Comparison of ENCODE assay signal across 35 cellular contexts in the genomic region with DNA sequence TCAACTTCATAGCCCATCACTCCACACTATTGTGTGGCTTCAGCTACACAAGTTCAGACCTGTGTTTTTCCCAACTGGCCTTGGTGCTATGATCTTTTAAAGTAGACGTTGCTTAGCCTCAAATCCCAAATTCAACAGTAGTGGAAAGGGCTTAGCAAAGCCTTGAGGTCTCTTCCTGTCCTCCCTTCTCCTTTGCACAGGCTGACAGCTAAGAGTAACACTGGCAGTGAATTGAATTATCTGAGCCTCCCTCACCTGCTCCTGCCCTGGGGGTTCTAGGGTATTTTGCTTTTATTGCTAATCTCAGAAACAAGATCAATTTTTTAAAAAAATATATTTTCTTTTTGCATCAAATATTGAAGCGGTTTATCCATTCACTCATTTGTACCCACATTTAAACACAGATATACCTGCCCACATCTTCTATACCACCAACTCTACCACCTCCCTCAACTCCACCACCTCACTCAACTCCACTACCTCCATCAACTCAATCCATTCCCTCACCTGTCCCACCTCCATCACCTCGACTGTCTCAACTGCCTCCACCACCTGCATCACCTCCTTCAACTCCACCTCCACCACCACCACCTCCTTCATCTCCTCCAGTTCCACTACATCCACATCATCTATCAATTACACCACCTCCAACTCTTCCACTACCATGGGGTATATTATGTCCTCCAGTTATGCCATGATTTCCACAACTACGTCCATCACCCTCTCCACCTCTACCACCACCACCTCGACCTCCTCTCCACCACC. TPM values are rescaled to one million over a fixed set of nuclear protein-coding genes. Genes with fewer than 3 reads are reported as not detected.
"Had no signal": no experiment of that assay in that cellular context is flagged by ENCODE, and none has a peak within 500 bp of the region (broad histone marks: within the 10 kb centered on the region; RNA-seq: fewer than 3 reads in every experiment).

No MANE protein-coding gene starts in this region.

- DNase-seq: activated B cell treated with CpG ODN at 0.5 μM for 24 hours; activated CD4-positive, alpha-beta memory T cell treated with anti-CD3 and anti-CD28 coated beads for 36 hours; activated CD4-positive, alpha-beta T cell treated with anti-CD3 and anti-CD28 coated beads for 4 hours; activated CD4-positive, alpha-beta T cell treated with anti-CD3 and anti-CD28 coated beads, Interleukin-2, amount 50 U/mL, for 1 hour; activated CD4-positive, CD25-positive, alpha-beta regulatory T cell treated with anti-CD3 and anti-CD28 coated beads, Interleukin-2, amount 50 U/mL, for 72 hours; activated CD8-positive, alpha-beta memory T cell treated with anti-CD3 and anti-CD28 coated beads, Interleukin-2, amount 50 U/mL, for 4 hours; activated gamma-delta T cell treated with Interleukin-2 at 50 U/mL for 16 hours; activated naive CD4-positive, alpha-beta T cell treated with anti-CD3 and anti-CD28 coated beads for 36 hours; activated T-cell treated with anti-CD3 and anti-CD28 coated beads for 4 hours; activated T-cell treated with anti-CD3 and anti-CD28 coated beads, Interleukin-2, amount 50 U/mL, for 4 hours; adrenal gland; body of pancreas; caudate nucleus; NCI-H1105; NCI-H1417 treated with DMSO at 0.1 percent for 48 hours; NCI-H1694; NCI-H1930; NCI-H2081 treated with DMSO at 0.1 percent for 48 hours; NCI-H226; NCI-H446 treated with DMSO at 0.1 percent for 48 hours; NCI-H524; PC-3; RPMI8226; SHP77 treated with DMSO at 0.1 percent for 48 hours; T-cell; T-helper 2 cell; T-helper 9 cell had no signal

- H3K4me3 ChIP-seq: adrenal gland, body of pancreas, Peyer's patch had no signal

- H3K4me3 Mint-ChIP-seq: activated B cell treated with CpG ODN at 0.5 μM for 24 hours; activated CD4-positive, alpha-beta memory T cell treated with anti-CD3 and anti-CD28 coated beads for 36 hours; activated naive CD4-positive, alpha-beta T cell treated with anti-CD3 and anti-CD28 coated beads for 36 hours; activated T-cell treated with anti-CD3 and anti-CD28 coated beads, Interleukin-2, amount 50 U/mL, for 4 hours; activated T-helper 1 cell treated with anti-CD3 and anti-CD28 coated beads, Interleukin-12 subunit alpha, Interleukin-12 subunit beta, Interleukin-2, Interleukin-4 antibody, amounts not matched to agents 30 ng/mL and 10 ng/mL and 1 ng/mL, durations not matched to agents 14 hours and 24 hours and 36 hours; T-cell had no signal

- FAIRE-seq: astrocyte, bronchial epithelial cell had no signal

- H3K36me3 Mint-ChIP-seq: activated CD4-positive, alpha-beta memory T cell treated with anti-CD3 and anti-CD28 coated beads for 36 hours; T-cell had no signal

- H3K27ac ChIP-seq: adrenal gland, body of pancreas, VCaP had no signal

- H3K4me1 ChIP-seq: adrenal gland, body of pancreas had no signal

- H3K36me3 ChIP-seq: adrenal gland, Peyer's patch had no signal

- H3K27ac Mint-ChIP-seq: activated B cell treated with CpG ODN at 0.5 μM for 24 hours; activated CD4-positive, alpha-beta memory T cell treated with anti-CD3 and anti-CD28 coated beads for 36 hours; activated naive CD4-positive, alpha-beta T cell treated with anti-CD3 and anti-CD28 coated beads for 36 hours; activated naive CD4-positive, alpha-beta T cell treated with anti-CD3 and anti-CD28 coated beads, Interleukin-2, amount 50 U/mL, for 72 hours; activated T-helper 1 cell treated with anti-CD3 and anti-CD28 coated beads, Interleukin-12 subunit alpha, Interleukin-12 subunit beta, Interleukin-2, Interleukin-4 antibody, amounts not matched to agents 30 ng/mL and 10 ng/mL and 1 ng/mL, durations not matched to agents 14 hours and 24 hours and 36 hours; T-cell had no signal

- ATAC-seq: activated naive CD4-positive, alpha-beta T cell treated with anti-CD3 and anti-CD28 coated beads, Interleukin-2, amount 50 U/mL, for 72 hours; activated T-cell treated with anti-CD3 and anti-CD28 coated beads, Interleukin-2, amount 50 U/mL, for 4 hours; body of pancreas; PC-3; SK-N-SH treated with all-trans-retinoic acid at 6 μM for 48 hours; T-cell had no signal

- H3K27me3 ChIP-seq: Peyer's patch had no signal

- H3K9me3 Mint-ChIP-seq: activated B cell treated with CpG ODN at 0.5 μM for 24 hours; activated CD4-positive, alpha-beta memory T cell treated with anti-CD3 and anti-CD28 coated beads for 36 hours; activated naive CD4-positive, alpha-beta T cell treated with anti-CD3 and anti-CD28 coated beads for 36 hours; activated naive CD4-positive, alpha-beta T cell treated with anti-CD3 and anti-CD28 coated beads, Interleukin-2, amount 50 U/mL, for 72 hours; activated T-cell treated with anti-CD3 and anti-CD28 coated beads, Interleukin-2, amount 50 U/mL, for 4 hours; activated T-helper 1 cell treated with anti-CD3 and anti-CD28 coated beads, Interleukin-12 subunit alpha, Interleukin-12 subunit beta, Interleukin-2, Interleukin-4 antibody, amounts not matched to agents 30 ng/mL and 10 ng/mL and 1 ng/mL, durations not matched to agents 14 hours and 24 hours and 36 hours; T-cell had no signal

- H3K9me3 ChIP-seq: adrenal gland, body of pancreas, Peyer's patch had no signal

RNA-seq across cellular contexts. Expression of gene FGD5, which starts 10.1 kb away (rescaled TPM):
- total RNA-seq: activated B cell treated with CpG ODN at 0.5 μM for 24 hours; activated naive CD4-positive, alpha-beta T cell treated with anti-CD3 and anti-CD28 coated beads for 36 hours; activated naive CD4-positive, alpha-beta T cell treated with anti-CD3 and anti-CD28 coated beads, Interleukin-2, amount 50 U/mL, for 72 hours; activated T-helper 1 cell treated with anti-CD3 and anti-CD28 coated beads, Interleukin-12 subunit alpha, Interleukin-12 subunit beta, Interleukin-2, Interleukin-4 antibody, amounts not matched to agents 30 ng/mL and 10 ng/mL and 1 ng/mL, durations not matched to agents 14 hours and 24 hours and 36 hours; bronchial epithelial cell; PC-3; SK-MEL-5 had no signal
